ENCODE assay signal across 13 cellular contexts in genomic region chr5:17374973-17375844, GRCh38.
DNase-seq lines count a peak whose midpoint lies in the region; ATAC-seq and TF ChIP-seq lines count a peak whose summit lies in the region.
"Had no signal": no experiment of that assay in that cellular context is flagged by ENCODE, and none has a peak within 500 bp of the region (broad histone marks: within the 10 kb centered on the region; RNA-seq: fewer than 3 reads in every experiment).

No MANE protein-coding gene starts in this region.

- DNase-seq in RPMI8226 (peak; percentile 7), fibroblast of mammary gland (ENCODE audit: low read depth) (peak; percentile 13), neuronal stem cell (ENCODE audit: low spot score) (no peak), AG20443 (ENCODE audit: low spot score) (no peak)
- DNase-seq in activated CD4-positive, CD25-positive, alpha-beta regulatory T cell treated with anti-CD3 and anti-CD28 coated beads, Interleukin-2, amount 50 U/mL, for 72 hours = no peak
- DNase-seq: colonic mucosa, spleen, T1000 had no signal

- no peak overlapping the region for H2BK120ac ChIP-seq in neuronal stem cell (ENCODE audit: low read depth, low read length)

- H2AFZ ChIP-seq in neuronal stem cell (ENCODE audit: low read length) = no peak overlapping the region

- H4K8ac ChIP-seq in neuronal stem cell (ENCODE audit: low read depth, low read length) = no peak overlapping the region

- H3K14ac ChIP-seq in neuronal stem cell (ENCODE audit: low read length) = no peak overlapping the region

- TF ChIP-seq CTCF in HEK293 (tag by site-specific recombination; IDR thresholded peaks at IDR 0.05) = no peak
- no peak for TF ChIP-seq CTCF in fibroblast of mammary gland (conservative IDR thresholded peaks at IDR 0.05; ENCODE audit: control insufficient read depth, insufficient read depth, low read depth, low read length)

- H3K9ac ChIP-seq in neuronal stem cell (ENCODE audit: low read depth, low read length, poor library complexity) = no peak overlapping the region

- no peaks in the 10 kb centered on the region for H3K9me3 ChIP-seq in HEK293 (ENCODE audit: control insufficient read depth, insufficient read depth, low read depth, low read length)
- no peaks in the 10 kb centered on the region for H3K9me3 ChIP-seq in neuronal stem cell (replicated peaks in 1 of 2; ENCODE audit: control insufficient read depth in 2 of 2, insufficient read depth in 1 of 2, low read depth in 1 of 2, low read length in 2 of 2)
- H3K9me3 ChIP-seq: colonic mucosa, gastroesophageal sphincter, spleen, tibial nerve had no signal

- no peaks in the 10 kb centered on the region for H3K79me1 ChIP-seq in neuronal stem cell (ENCODE audit: low read depth, low read length)

- H3K27me3 ChIP-seq in neuronal stem cell (ENCODE audit: control insufficient read depth in 3 of 3, insufficient read depth in 3 of 3, low read depth in 1 of 3, low read length in 3 of 3) = no peaks in the 10 kb centered on the region
- H3K27me3 ChIP-seq: colonic mucosa, spleen, tibial nerve had no signal

- H4K91ac ChIP-seq in neuronal stem cell (ENCODE audit: low read depth, low read length, poor library complexity) = no peak overlapping the region

- H3K4me3 ChIP-seq in HEK293 (ENCODE audit: low read depth, low read length) = peak overlapping the region; percentile 18
- H3K4me3 ChIP-seq in fibroblast of mammary gland (ENCODE audit: control insufficient read depth, low read depth, low read length) = no peak overlapping the region
- H3K4me3 ChIP-seq in neuronal stem cell (ENCODE audit: low read length in 2 of 2) = no peak overlapping the region
- H3K4me3 ChIP-seq: colonic mucosa, gastroesophageal sphincter, spleen, tibial nerve had no signal

- H2AK5ac ChIP-seq in neuronal stem cell (ENCODE audit: low read depth, low read length) = no peak overlapping the region

- H3K4me2 ChIP-seq in neuronal stem cell (ENCODE audit: insufficient read depth, low read length, poor library complexity, severe bottlenecking) = peak overlapping the region; percentile 14

- H3K27ac ChIP-seq in HEK293 (ENCODE audit: extremely low read depth, low read depth, low read length) (no peak overlapping the region; the same call in 1 of the 2 replicates), neuronal stem cell (replicated peaks; ENCODE audit: low read length) (no peak overlapping the region)
- H3K27ac ChIP-seq: colonic mucosa, gastroesophageal sphincter, tibial nerve had no signal

- no peak overlapping the region for H2BK12ac ChIP-seq in neuronal stem cell (ENCODE audit: low read length)

- H3K18ac ChIP-seq in neuronal stem cell (ENCODE audit: low read length) = no peak overlapping the region

- H3K4ac ChIP-seq in neuronal stem cell (ENCODE audit: low read length) = no peak overlapping the region

- POLR2A ChIA-PET in HEK293 (lab: Yijun Ruan, JAX) = interaction anchor here (1.1 kb wide), 1 partner anchor 158 kb away, joined by 3 read pairs; the partner anchor contains the start of gene BASP1

- CTCF ChIA-PET in HEK293 (lab: Yijun Ruan, JAX) = no interaction called here

- no peak overlapping the region for H3K23ac ChIP-seq in neuronal stem cell (ENCODE audit: low read depth, low read length, poor library complexity)

- peak overlapping the region; percentile 12 for H2BK15ac ChIP-seq in neuronal stem cell (ENCODE audit: low read length)

- H3K4me1 ChIP-seq in HEK293 (ENCODE audit: control insufficient read depth, insufficient read depth, low read length) (peaks cover 33% of the 10 kb centered on the region), neuronal stem cell (ENCODE audit: control insufficient read depth in 2 of 2, insufficient read depth in 1 of 2, low read depth in 1 of 2, low read length in 2 of 2) (peaks cover 0 to 4% of the 10 kb centered on the region in 2 donors)
- H3K4me1 ChIP-seq: colonic mucosa, gastroesophageal sphincter had no signal

- ATAC-seq in HG03139 (IDR thresholded peaks at IDR 0.05; ENCODE audit: unreplicated experiment) (no peak), HG02623 (IDR thresholded peaks at IDR 0.05; ENCODE audit: unreplicated experiment) (no peak)
- ATAC-seq: gastroesophageal sphincter had no signal

- no CpG with 5 or more reads among the region's 11 CpGs for WGBS in neuronal stem cell (ENCODE audit: extremely low coverage in 2 of 2, insufficient read length in 2 of 2, insufficient replicate concordance in 1 of 2), 2 donors

- H3K36me3 ChIP-seq in HEK293 (ENCODE audit: control insufficient read depth in 2 of 2, insufficient read depth in 1 of 2, low read length in 2 of 2) (no peaks in the 10 kb centered on the region), neuronal stem cell (replicated peaks in 1 of 2; ENCODE audit: control insufficient read depth in 2 of 2, insufficient read depth in 2 of 2, low read length in 2 of 2) (no peaks in the 10 kb centered on the region)
- H3K36me3 ChIP-seq: colonic mucosa, gastroesophageal sphincter, spleen, tibial nerve had no signal

- no peak overlapping the region for H2BK5ac ChIP-seq in neuronal stem cell (ENCODE audit: low read length)

TF ChIP-seq in HEK293, 187 proteins besides CTCF, POLR2A, EP300 and RAD21 (continues in another document):
- TF ChIP-seq ZNF302 (tag by site-specific recombination; IDR thresholded peaks at IDR 0.05; ENCODE audit: low read depth) (no peak), ZNF311 (tag by site-specific recombination; IDR thresholded peaks at IDR 0.05; ENCODE audit: borderline replicate concordance) (no peak), ZNF214 (tag by site-specific recombination; IDR thresholded peaks at IDR 0.05; ENCODE audit: borderline replicate concordance) (no peak), ZNF658 (tag by site-specific recombination; IDR thresholded peaks at IDR 0.05) (no peak), ZNF223 (tag by site-specific recombination; IDR thresholded peaks at IDR 0.05) (no peak), ZNF266 (tag by site-specific recombination; IDR thresholded peaks at IDR 0.05; ENCODE audit: low read depth) (no peak), ZBTB48 (tag by site-specific recombination; IDR thresholded peaks at IDR 0.05) (no peak), ZNF211 (tag by site-specific recombination; IDR thresholded peaks at IDR 0.05; ENCODE audit: low read depth) (no peak), ZNF132 (tag by site-specific recombination; IDR thresholded peaks at IDR 0.05; ENCODE audit: borderline replicate concordance) (no peak), ZFHX2 (tag by site-specific recombination; conservative IDR thresholded peaks at IDR 0.05) (peak; percentile 23; the same call in 1 of the 2 replicates), ZNF398 (tag by site-specific recombination; IDR thresholded peaks at IDR 0.05) (0 out of 2 replicates have a peak, but pooled peaks have one; percentile 28), PRDM1 (tag by site-specific recombination; IDR thresholded peaks at IDR 0.05) (no peak), ZNF202 (tag by site-specific recombination; IDR thresholded peaks at IDR 0.05; ENCODE audit: borderline replicate concordance) (no peak), KLF8 (tag by site-specific recombination; IDR thresholded peaks at IDR 0.05) (no peak), ZNF549 (tag by site-specific recombination; IDR thresholded peaks at IDR 0.05) (no peak), ZSCAN18 (tag by site-specific recombination; IDR thresholded peaks at IDR 0.05) (no peak), ZNF2 (tag by site-specific recombination; IDR thresholded peaks at IDR 0.05) (no peak), ZNF121 (tag by site-specific recombination; IDR thresholded peaks at IDR 0.05) (no peak), ZNF571 (tag by site-specific recombination; IDR thresholded peaks at IDR 0.05) (no peak), GLI4 (tag by site-specific recombination; IDR thresholded peaks at IDR 0.05) (no peak)
- TF ChIP-seq, protein P1, sequence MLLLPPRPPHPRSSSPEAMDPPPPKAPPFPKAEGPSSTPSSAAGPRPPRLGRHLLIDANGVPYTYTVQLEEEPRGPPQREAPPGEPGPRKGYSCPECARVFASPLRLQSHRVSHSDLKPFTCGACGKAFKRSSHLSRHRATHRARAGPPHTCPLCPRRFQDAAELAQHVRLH (tag by site-specific recombination; IDR thresholded peaks at IDR 0.05) = no peak
- TF ChIP-seq, protein P2, sequence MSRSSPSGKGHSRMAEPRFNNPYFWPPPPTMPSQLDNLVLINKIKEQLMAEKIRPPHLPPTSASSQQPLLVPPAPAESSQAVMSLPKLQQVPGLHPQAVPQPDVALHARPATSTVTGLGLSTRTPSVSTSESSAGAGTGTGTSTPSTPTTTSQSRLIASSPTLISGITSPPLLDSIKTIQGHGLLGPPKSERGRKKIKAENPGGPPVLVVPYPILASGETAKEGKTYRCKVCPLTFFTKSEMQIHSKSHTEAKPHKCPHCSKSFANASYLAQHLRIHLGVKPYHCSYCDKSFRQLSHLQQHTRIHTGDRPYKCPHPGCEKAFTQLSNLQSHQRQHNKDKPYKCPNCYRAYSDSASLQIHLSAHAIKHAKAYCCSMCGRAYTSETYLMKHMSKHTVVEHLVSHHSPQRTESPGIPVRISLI (tag by site-specific recombination; IDR thresholded peaks at IDR 0.05) = peak; percentile 54; the same call in 1 of the 2 replicates

Comparison
In these comparisons a context has a peak if more than half of its experiments do, and no peak if none do; other contexts are left out.
1. DNase-seq: peak in RPMI8226 (single experiment) and fibroblast of mammary gland (single experiment); none in neuronal stem cell (single experiment), AG20443 (single experiment) and activated CD4-positive, CD25-positive, alpha-beta regulatory T cell treated with anti-CD3 and anti-CD28 coated beads, Interleukin-2, amount 50 U/mL, for 72 hours (single experiment).